In the genomic region with DNA sequence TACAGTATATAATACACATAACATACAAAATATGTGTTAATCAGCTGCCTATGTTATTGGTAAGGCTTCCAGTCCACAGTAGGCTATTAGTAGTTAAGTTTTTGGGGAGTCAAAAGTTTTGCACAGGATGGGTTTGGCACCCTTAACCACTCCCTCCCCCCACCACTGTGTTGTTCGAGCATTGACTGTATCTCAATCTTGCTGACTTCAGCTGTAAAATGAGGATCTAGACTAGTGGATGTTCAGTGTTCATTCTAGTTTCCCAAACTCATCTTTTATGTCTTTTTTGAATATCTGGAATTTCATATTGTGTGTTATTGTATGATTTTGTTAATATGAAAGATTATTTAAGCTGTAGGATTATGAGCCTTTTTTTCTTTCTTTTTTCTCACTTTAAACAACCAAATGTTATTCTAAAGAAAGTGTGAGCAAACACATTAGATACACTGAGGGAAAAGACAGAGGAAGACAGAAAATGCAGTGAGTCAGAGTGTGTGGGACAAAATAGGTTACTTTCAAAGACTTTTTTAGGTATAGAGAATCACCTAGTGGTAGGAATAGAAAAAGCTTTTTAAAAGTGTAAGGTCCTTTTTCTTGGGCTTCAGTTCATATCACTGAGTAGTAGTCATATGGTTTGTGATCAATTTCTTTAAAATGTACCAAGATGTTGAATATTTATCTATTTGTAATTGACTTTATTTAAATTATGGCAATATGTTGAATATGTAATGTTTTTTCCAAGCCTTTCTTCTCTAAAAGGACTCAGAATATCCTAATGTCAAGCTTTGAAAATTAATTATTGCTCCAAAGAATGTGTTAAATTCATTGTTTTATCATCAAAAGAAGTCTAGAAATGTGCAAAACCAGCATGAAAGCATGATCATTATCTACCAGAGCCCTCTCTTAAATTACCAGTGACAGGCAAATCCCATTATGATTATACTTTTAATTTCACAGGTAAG, we compare ENCODE assay signal across 1 cellular context.
TF ChIP-seq lines count a peak whose summit lies in the region.

No MANE protein-coding gene starts in this region.

TF ChIP-seq in WTC11, 78 proteins besides CTCF, POLR2A, EP300 and RAD21 (continued from another document):
- TF ChIP-seq, protein P1, sequence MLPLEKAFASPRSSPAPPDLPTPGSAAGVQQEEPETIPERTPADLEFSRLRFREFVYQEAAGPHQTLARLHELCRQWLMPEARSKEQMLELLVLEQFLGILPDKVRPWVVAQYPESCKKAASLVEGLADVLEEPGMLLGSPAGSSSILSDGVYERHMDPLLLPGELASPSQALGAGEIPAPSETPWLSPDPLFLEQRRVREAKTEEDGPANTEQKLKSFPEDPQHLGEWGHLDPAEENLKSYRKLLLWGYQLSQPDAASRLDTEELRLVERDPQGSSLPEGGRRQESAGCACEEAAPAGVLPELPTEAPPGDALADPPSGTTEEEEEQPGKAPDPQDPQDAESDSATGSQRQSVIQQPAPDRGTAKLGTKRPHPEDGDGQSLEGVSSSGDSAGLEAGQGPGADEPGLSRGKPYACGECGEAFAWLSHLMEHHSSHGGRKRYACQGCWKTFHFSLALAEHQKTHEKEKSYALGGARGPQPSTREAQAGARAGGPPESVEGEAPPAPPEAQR (CRISPR knock-in tag; IDR thresholded peaks at IDR 0.05) = no peak
- no peak for TF ChIP-seq IRF2 (CRISPR knock-in tag; IDR thresholded peaks at IDR 0.05; ENCODE audit: borderline replicate concordance, low read depth)
- TF ChIP-seq NFE2L1 (CRISPR knock-in tag; IDR thresholded peaks at IDR 0.05) = no peak
- TF ChIP-seq ZNF121 (CRISPR knock-in tag; IDR thresholded peaks at IDR 0.05) = no peak
- TF ChIP-seq, protein P2, sequence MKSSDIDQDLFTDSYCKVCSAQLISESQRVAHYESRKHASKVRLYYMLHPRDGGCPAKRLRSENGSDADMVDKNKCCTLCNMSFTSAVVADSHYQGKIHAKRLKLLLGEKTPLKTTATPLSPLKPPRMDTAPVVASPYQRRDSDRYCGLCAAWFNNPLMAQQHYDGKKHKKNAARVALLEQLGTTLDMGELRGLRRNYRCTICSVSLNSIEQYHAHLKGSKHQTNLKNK (CRISPR knock-in tag; IDR thresholded peaks at IDR 0.05) = no peak
- TF ChIP-seq, protein P3, sequence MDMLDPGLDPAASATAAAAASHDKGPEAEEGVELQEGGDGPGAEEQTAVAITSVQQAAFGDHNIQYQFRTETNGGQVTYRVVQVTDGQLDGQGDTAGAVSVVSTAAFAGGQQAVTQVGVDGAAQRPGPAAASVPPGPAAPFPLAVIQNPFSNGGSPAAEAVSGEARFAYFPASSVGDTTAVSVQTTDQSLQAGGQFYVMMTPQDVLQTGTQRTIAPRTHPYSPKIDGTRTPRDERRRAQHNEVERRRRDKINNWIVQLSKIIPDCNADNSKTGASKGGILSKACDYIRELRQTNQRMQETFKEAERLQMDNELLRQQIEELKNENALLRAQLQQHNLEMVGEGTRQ (CRISPR knock-in tag; IDR thresholded peaks at IDR 0.05) = no peak
- no peak for TF ChIP-seq KAT7 (CRISPR knock-in tag; IDR thresholded peaks at IDR 0.05; ENCODE audit: borderline replicate concordance)
- no peak for TF ChIP-seq RORB (CRISPR knock-in tag; IDR thresholded peaks at IDR 0.05)
- no peak for TF ChIP-seq ZNF138 (CRISPR knock-in tag; conservative IDR thresholded peaks at IDR 0.05)
